ENCODE assay signal across 23 cellular contexts in the genomic region with DNA sequence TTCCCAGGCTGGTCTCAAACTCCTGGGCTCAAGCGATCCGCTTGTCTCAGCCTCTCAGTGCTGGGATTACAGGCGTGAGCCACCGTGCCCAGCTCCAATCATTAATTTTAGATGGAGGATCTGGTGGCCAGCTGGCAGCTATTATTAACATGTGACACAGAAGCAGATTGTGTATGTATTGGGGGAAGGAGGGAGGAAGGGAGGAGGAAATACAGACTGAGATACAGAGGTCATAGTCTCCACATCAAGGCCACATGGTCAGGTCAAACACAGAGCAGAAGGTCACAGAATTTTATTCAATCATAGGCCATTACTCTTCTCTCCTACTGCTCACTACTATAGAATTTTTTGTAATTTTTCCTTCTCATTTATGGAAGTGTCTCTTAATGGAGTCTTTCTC. TPM values are rescaled to one million over a fixed set of nuclear protein-coding genes. Genes with fewer than 3 reads are reported as not detected.
DNase-seq lines count a peak whose midpoint lies in the region; ATAC-seq and TF ChIP-seq lines count a peak whose summit lies in the region.
"Had no signal": no experiment of that assay in that cellular context is flagged by ENCODE, and none has a peak within 500 bp of the region (broad histone marks: within the 10 kb centered on the region; RNA-seq: fewer than 3 reads in every experiment).

No MANE protein-coding gene starts in this region.

- H3K27me3 ChIP-seq in right atrium auricular region: no peaks in the 10 kb centered on the region
- H3K27me3 ChIP-seq in WERI-Rb-1 (ENCODE audit: insufficient read depth, low read depth, severe bottlenecking): no peaks in the 10 kb centered on the region
- H3K27me3 ChIP-seq in right lobe of liver: no peaks in the 10 kb centered on the region
- no peaks in the 10 kb centered on the region for H3K27me3 ChIP-seq in stomach

- no peak overlapping the region for H3K27ac ChIP-seq in right atrium auricular region
- no peak overlapping the region for H3K27ac ChIP-seq in WERI-Rb-1
- H3K27ac ChIP-seq in right lobe of liver: peak overlapping the region in 1 of 3 donors; percentile 37
- no peak overlapping the region for H3K27ac ChIP-seq in stomach

- H3K9me3 ChIP-seq in right atrium auricular region (no peaks in the 10 kb centered on the region), WERI-Rb-1 (ENCODE audit: severe bottlenecking) (no peaks in the 10 kb centered on the region), right lobe of liver (no peaks in the 10 kb centered on the region), stomach (no peaks in the 10 kb centered on the region)

- TF ChIP-seq POLR2A in right lobe of liver (IDR thresholded peaks at IDR 0.05): no peak
- no peak for TF ChIP-seq POLR2A in stomach (IDR thresholded peaks at IDR 0.05)

- TF ChIP-seq CTCF in right atrium auricular region (IDR thresholded peaks at IDR 0.05): no peak
- no peak for TF ChIP-seq CTCF in WERI-Rb-1 (IDR thresholded peaks at IDR 0.05; ENCODE audit: low read depth, low read length)
- TF ChIP-seq CTCF in right lobe of liver (IDR thresholded peaks at IDR 0.05): no peak
- no peak for TF ChIP-seq CTCF in stomach (IDR thresholded peaks at IDR 0.05)

- no peak for TF ChIP-seq EP300 in stomach (IDR thresholded peaks at IDR 0.05)

- intact Hi-C loops in Right ventricle myocardium inferior (cut with DNase I) (no loop called here), right lobe of liver (cut with DNase I) (no loop called here), stomach (cut with DNase I; ENCODE audit: low total_unique reads) (no loop called here)

- no peak for DNase-seq in Right ventricle myocardium inferior (ENCODE audit: missing footprints)
- DNase-seq in right atrium auricular region (ENCODE audit: low spot score): no peak
- peak; percentile 9 for DNase-seq in WERI-Rb-1
- DNase-seq in right lobe of liver: peak; percentile 53 to 71 (median 65)
- DNase-seq in stomach: peak; percentile 35
- DNase-seq in stimulated activated CD4-positive, alpha-beta T cell treated with anti-CD3 and anti-CD28 coated beads, Interleukin-4, amount 100 ng/mL, for 1 hour: no peak
- DNase-seq: DMS153, GDM1, H7, HFFc6, Karpas-422, NCI-H1417 treated with DMSO at 0.1 percent for 48 hours, NCI-H1930, NCI-H345, NCI-H748 treated with DMSO at 0.1 percent for 48 hours, SIG-M5 had no signal

- no peaks in the 10 kb centered on the region for H3K36me3 ChIP-seq in right atrium auricular region
- H3K36me3 ChIP-seq in WERI-Rb-1: no peaks in the 10 kb centered on the region
- no peaks in the 10 kb centered on the region for H3K36me3 ChIP-seq in right lobe of liver
- no peaks in the 10 kb centered on the region for H3K36me3 ChIP-seq in stomach

- ATAC-seq in Right ventricle myocardium inferior (peak; percentile 67), right lobe of liver (peak; percentile 89 to 95 (median 93)), HG03045 (IDR thresholded peaks at IDR 0.05; ENCODE audit: unreplicated experiment) (no peak)

- H3K4me1 ChIP-seq in right atrium auricular region: no peaks in the 10 kb centered on the region
- peaks cover 0 to 40% (median 8%) of the 10 kb centered on the region in 4 donors for H3K4me1 ChIP-seq in right lobe of liver
- peaks cover 0 to 24% (median 16%) of the 10 kb centered on the region in 4 donors for H3K4me1 ChIP-seq in stomach

- WGBS in right lobe of liver (ENCODE audit: insufficient coverage, low coverage, low lambda C conversion rate, missing lambda C conversion rate): 41% methylated on average over 4 of the region's 4 CpGs
- 55 to 69% (median 62%) methylated on average over 4 of the region's 4 CpGs for WGBS in stomach, 5 donors

- H3K4me3 ChIP-seq in right atrium auricular region: no peak overlapping the region
- H3K4me3 ChIP-seq in WERI-Rb-1 (ENCODE audit: low read depth, low read length): no peak overlapping the region
- H3K4me3 ChIP-seq in right lobe of liver: no peak overlapping the region
- no peak overlapping the region for H3K4me3 ChIP-seq in stomach

RNA-seq across cellular contexts. Expression of gene ADORA3, which starts 57.9 kb away (rescaled TPM):
- total RNA-seq in Right ventricle myocardium inferior (3.8 TPM), right atrium auricular region (10 to 100 TPM in 1 of 2 donors, 1 to 10 TPM in 1; 2.0 to 11.3 TPM), right lobe of liver (1 to 10 TPM; 2.7 to 6.3 (median 3.9) TPM), stomach (10 to 100 TPM in 1 of 5 donors, 1 to 10 TPM in 2, under 1 TPM in 2; 0.29 to 44.3 (median 3.7) TPM)
- polyA plus RNA-seq in stomach: 1 to 10 TPM; 1.2 to 5.9 (median 4.7) TPM
- total RNA-seq: A172, Daoy, H7, HFFc6, MCF 10A, RPMI7951 had no signal

RNA-seq across cellular contexts. Expression of gene TMIGD3, which starts 57.9 kb away (rescaled TPM):
- total RNA-seq in Right ventricle myocardium inferior: 1.7 TPM
- total RNA-seq in right atrium auricular region: 1 to 10 TPM in 1 of 2 donors, under 1 TPM in 1; 0.63 to 4.8 TPM
- total RNA-seq in right lobe of liver: 1 to 10 TPM; 2.4 to 9.7 (median 5.8) TPM
- total RNA-seq in stomach: 1 to 10 TPM in 1 of 5 donors, not detected in 4; 7.6 TPM
- 1 to 10 TPM; 1.2 to 6.5 (median 2.7) TPM for polyA plus RNA-seq in stomach
- total RNA-seq: A172, B cell, Daoy, HFFc6, MCF 10A, RPMI7951 had no signal
- polyA plus RNA-seq: IgD-negative memory B cell had no signal

RNA-seq across cellular contexts. Expression of gene RAP1A, which starts 58.3 kb away (rescaled TPM):
- total RNA-seq in Right ventricle myocardium inferior (107 TPM), right atrium auricular region (10 to 100 TPM; 62.1 to 72.8 TPM), right lobe of liver (10 to 100 TPM; 25.9 to 53.8 (median 33.3) TPM), stomach (100 to 1,000 TPM in 1 of 5 donors, 10 to 100 TPM in 4; 20.9 to 138 (median 65.5) TPM)
- polyA plus RNA-seq in stomach: 100 to 1,000 TPM in 1 of 3 donors, 10 to 100 TPM in 2; 74.3 to 175 (median 96.4) TPM

Comparison
In these comparisons a context has a peak if more than half of its experiments do, and no peak if none do; other contexts are left out.
1. DNase-seq: peak in WERI-Rb-1 (single experiment), right lobe of liver (3 of 3) and stomach (single experiment); none in Right ventricle myocardium inferior (single experiment), right atrium auricular region (single experiment) and stimulated activated CD4-positive, alpha-beta T cell treated with anti-CD3 and anti-CD28 coated beads, Interleukin-4, amount 100 ng/mL, for 1 hour (single experiment).